In the genomic region with DNA sequence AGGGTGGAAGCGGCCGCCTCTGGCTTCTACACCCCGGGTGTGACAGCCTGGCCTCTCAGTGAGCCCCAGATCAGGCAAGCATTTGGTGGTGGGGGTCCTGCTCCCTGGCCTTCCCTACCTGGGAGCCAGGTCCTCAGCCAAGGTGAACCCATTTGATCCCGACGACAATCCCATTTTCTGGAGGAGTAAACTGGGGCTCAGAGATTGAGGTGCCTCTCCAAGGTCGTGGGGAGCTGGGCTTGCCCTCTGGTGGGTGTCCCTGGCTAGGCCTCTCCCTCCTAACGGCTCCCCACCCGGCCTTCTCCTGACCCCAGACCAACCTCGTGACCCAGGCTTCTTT, we compare ENCODE assay signal across 8 cellular contexts. TPM values are rescaled to one million over a fixed set of nuclear protein-coding genes. Genes with fewer than 3 reads are reported as not detected.
DNase-seq lines count a peak whose midpoint lies in the region; FAIRE-seq and TF ChIP-seq lines count a peak whose summit lies in the region.

No MANE protein-coding gene starts in this region.

- TF ChIP-seq CTCF in KMS-11 (conservative IDR thresholded peaks at IDR 0.05; ENCODE audit: low read depth, low read length): peak; percentile 53; the same call in 1 of the 2 replicates
- no peak for TF ChIP-seq CTCF in endothelial cell of umbilical vein (IDR thresholded peaks at IDR 0.05; ENCODE audit: extremely low read depth in 1 of 2, insufficient read depth in 1 of 2, low read depth in 1 of 2, low read length in 2 of 2)
- TF ChIP-seq CTCF in parathyroid adenoma (IDR thresholded peaks at IDR 0.05): no peak

- no peaks in the 10 kb centered on the region for H4K20me1 ChIP-seq in KMS-11 (ENCODE audit: insufficient read depth)
- no peaks in the 10 kb centered on the region for H4K20me1 ChIP-seq in endothelial cell of umbilical vein (replicated peaks; ENCODE audit: control insufficient read depth, extremely low read depth, insufficient read depth, low read length)

- no peaks in the 10 kb centered on the region for H3K36me3 ChIP-seq in CD8-positive, alpha-beta memory T cell (ENCODE audit: insufficient read depth, low read length)
- no peaks in the 10 kb centered on the region for H3K36me3 ChIP-seq in KMS-11 (ENCODE audit: insufficient read depth)
- H3K36me3 ChIP-seq in endothelial cell of umbilical vein (ENCODE audit: control insufficient read depth in 2 of 2, extremely low read depth in 1 of 2, insufficient read depth in 2 of 2, low read length in 2 of 2): no peaks in the 10 kb centered on the region
- H3K36me3 ChIP-seq in parathyroid adenoma (ENCODE audit: control insufficient read depth, insufficient read depth, low read length): no peaks in the 10 kb centered on the region

- DNase-seq in CD8-positive, alpha-beta memory T cell: no peak
- no peak for DNase-seq in endothelial cell of umbilical vein (ENCODE audit: low read depth, low spot score)
- DNase-seq in DMS53 (lab: John Stamatoyannopoulos, UW): no peak
- DNase-seq in NCI-H187 (lab: John Stamatoyannopoulos, UW): no peak
- DNase-seq in NCI-H526 (lab: John Stamatoyannopoulos, UW): no peak
- no peak for DNase-seq in NCI-H510A (lab: John Stamatoyannopoulos, UW)

- 0 out of 2 replicates have a peak overlapping the region, but pooled peaks have one; percentile 58 for H3K9ac ChIP-seq in KMS-11
- H3K9ac ChIP-seq in endothelial cell of umbilical vein (replicated peaks; ENCODE audit: extremely low read depth, insufficient read depth, low read length): no peak overlapping the region
- no peak overlapping the region for H3K9ac ChIP-seq in parathyroid adenoma

- peaks cover 6 to 16% of the 10 kb centered on the region in 2 donors for H3K27me3 Mint-ChIP-seq in CD8-positive, alpha-beta memory T cell

- POLR2A ChIA-PET in CD8-positive, alpha-beta memory T cell (lab: Charles Lee): no interaction called here
- POLR2A ChIA-PET in endothelial cell of umbilical vein (lab: Charles Lee): no interaction called here

- no TSS peak for BruUV-seq in endothelial cell of umbilical vein (replicated peaks; lab: Mats Ljungman, UMichigan)

- H3K79me2 ChIP-seq in KMS-11 (ENCODE audit: insufficient read depth, low read depth) (no peaks in the 10 kb centered on the region), endothelial cell of umbilical vein (ENCODE audit: control insufficient read depth, insufficient read depth, low read length) (no peaks in the 10 kb centered on the region), parathyroid adenoma (no peaks in the 10 kb centered on the region)

- FAIRE-seq in endothelial cell of umbilical vein (lab: Jason Lieb, UNC): no peak

- H3K27ac Mint-ChIP-seq in CD8-positive, alpha-beta memory T cell: peak overlapping the region in 1 of 8 donors; percentile 60

- dilution Hi-C loops in endothelial cell of umbilical vein (cut with MboI; ENCODE audit: extremely low pct_ligation_motif_present, low sequenced_read_pairs): no loop called here

- H3K9me3 Mint-ChIP-seq in CD8-positive, alpha-beta memory T cell: no peaks in the 10 kb centered on the region

- no peaks in the 10 kb centered on the region for H3K27me3 ChIP-seq in CD8-positive, alpha-beta memory T cell (ENCODE audit: insufficient read depth, low read length, poor library complexity, severe bottlenecking)
- H3K27me3 ChIP-seq in KMS-11 (ENCODE audit: insufficient read depth, low read depth) (no peaks in the 10 kb centered on the region), endothelial cell of umbilical vein (ENCODE audit: control insufficient read depth in 2 of 2, insufficient read depth in 2 of 2, low read length in 2 of 2) (no peaks in the 10 kb centered on the region), parathyroid adenoma (ENCODE audit: control insufficient read depth, insufficient read depth, low read length) (no peaks in the 10 kb centered on the region)

- no peaks in the 10 kb centered on the region for H3K9me3 ChIP-seq in CD8-positive, alpha-beta memory T cell (ENCODE audit: low read length)
- H3K9me3 ChIP-seq in endothelial cell of umbilical vein (replicated peaks; ENCODE audit: control insufficient read depth, insufficient read depth, low read length): no peaks in the 10 kb centered on the region
- H3K9me3 ChIP-seq in parathyroid adenoma (ENCODE audit: control insufficient read depth, low read length): no peaks in the 10 kb centered on the region

- intact Hi-C loops in endothelial cell of umbilical vein (cut with micrococcal nuclease): loop anchor here (1.0 kb wide), 1 partner anchor 17 kb away; no protein-coding TSS in a partner anchor

- H2AFZ ChIP-seq in KMS-11 (ENCODE audit: low read depth): peak overlapping the region; percentile 64
- H2AFZ ChIP-seq in endothelial cell of umbilical vein (ENCODE audit: low read depth, low read length): peak overlapping the region; percentile 89
- peak overlapping the region; percentile 86 for H2AFZ ChIP-seq in parathyroid adenoma

- H3K4me1 Mint-ChIP-seq in CD8-positive, alpha-beta memory T cell: peaks cover 0 to 7% (median 0%) of the 10 kb centered on the region in 3 donors

- H3K4me3 ChIP-seq in CD8-positive, alpha-beta memory T cell (ENCODE audit: low read length): peak overlapping the region; percentile 19
- H3K4me3 ChIP-seq in KMS-11 (IDR thresholded peaks at IDR 0.05; ENCODE audit: insufficient read depth, low read depth, low read length): no peak overlapping the region
- H3K4me3 ChIP-seq in endothelial cell of umbilical vein (replicated peaks in 1 of 3; ENCODE audit: insufficient read depth in 1 of 3, low read depth in 1 of 3, low read length in 3 of 3): no peak overlapping the region
- peak overlapping the region; percentile 31 for H3K4me3 ChIP-seq in parathyroid adenoma (ENCODE audit: low read depth, low read length)

- H3K4me1 ChIP-seq in CD8-positive, alpha-beta memory T cell (ENCODE audit: insufficient read depth, low read length): peaks cover 6% of the 10 kb centered on the region
- H3K4me1 ChIP-seq in KMS-11 (ENCODE audit: low read depth, poor library complexity, severe bottlenecking): peaks cover 5% of the 10 kb centered on the region
- H3K4me1 ChIP-seq in endothelial cell of umbilical vein (ENCODE audit: control insufficient read depth, extremely low read depth, insufficient read depth, low read length): peaks cover 4% of the 10 kb centered on the region
- no peaks in the 10 kb centered on the region for H3K4me1 ChIP-seq in parathyroid adenoma

- no peaks in the 10 kb centered on the region for H3K9me1 ChIP-seq in endothelial cell of umbilical vein (replicated peaks; ENCODE audit: control insufficient read depth, extremely low read depth, insufficient read depth, low read length)

- H3K27ac ChIP-seq in CD8-positive, alpha-beta memory T cell (ENCODE audit: low read depth, low read length): no peak overlapping the region
- no peak overlapping the region for H3K27ac ChIP-seq in KMS-11
- no peak overlapping the region for H3K27ac ChIP-seq in endothelial cell of umbilical vein (ENCODE audit: insufficient read depth, low read depth, low read length)
- no peak overlapping the region for H3K27ac ChIP-seq in parathyroid adenoma

- H3K4me2 ChIP-seq in KMS-11 (peak overlapping the region; percentile 15), endothelial cell of umbilical vein (ENCODE audit: insufficient read depth, low read length) (no peak overlapping the region), parathyroid adenoma (ENCODE audit: low read length) (peak overlapping the region; percentile 74)

- TF ChIP-seq POLR2A in endothelial cell of umbilical vein (IDR thresholded peaks at IDR 0.05; ENCODE audit: low read depth, low read length): no peak

- peak overlapping the region in 2 of 7 donors; percentile 28 to 37 for H3K4me3 Mint-ChIP-seq in CD8-positive, alpha-beta memory T cell

- no peaks in the 10 kb centered on the region for H3K36me3 Mint-ChIP-seq in CD8-positive, alpha-beta memory T cell

- CTCF ChIA-PET in CD8-positive, alpha-beta memory T cell (lab: Charles Lee): no interaction called here
- CTCF ChIA-PET in endothelial cell of umbilical vein (lab: Charles Lee): interaction anchor here (1.7 kb wide), 1 partner anchor 13 kb away, joined by 5 read pairs; no protein-coding TSS in a partner anchor

RNA-seq across cellular contexts. Expression of gene EXOC3L4, which starts 2.7 kb away (rescaled TPM):
- total RNA-seq in CD8-positive, alpha-beta memory T cell: not detected
- polyA plus RNA-seq in CD8-positive, alpha-beta memory T cell: not detected
- total RNA-seq in endothelial cell of umbilical vein: not detected in 2 replicates
- polyA plus RNA-seq in endothelial cell of umbilical vein: not detected in 2 replicates
- not detected in 2 replicates for polyA plus RNA-seq in endothelial cell of umbilical vein (2011; cell fraction: cytosol; rRNA removed)
- polyA plus RNA-seq in endothelial cell of umbilical vein (2011; cell fraction: nucleus; rRNA removed): not detected in 2 replicates
- not detected in 2 replicates for polyA plus RNA-seq in endothelial cell of umbilical vein (2012)
- polyA minus RNA-seq in endothelial cell of umbilical vein: not detected in 2 replicates
- not detected for polyA minus RNA-seq in endothelial cell of umbilical vein (2011; cell fraction: cytosol; rRNA and poly(A)+ RNA removed)
- not detected in 2 replicates for polyA minus RNA-seq in endothelial cell of umbilical vein (2011; cell fraction: nucleus; rRNA and poly(A)+ RNA removed)

RNA-seq across cellular contexts. Expression of gene LBHD2, which starts 7.8 kb away (rescaled TPM):
- total RNA-seq in CD8-positive, alpha-beta memory T cell: not detected
- polyA plus RNA-seq in CD8-positive, alpha-beta memory T cell: not detected
- total RNA-seq in endothelial cell of umbilical vein: not detected in 2 replicates
- polyA plus RNA-seq in endothelial cell of umbilical vein: not detected in 2 replicates
- polyA plus RNA-seq in endothelial cell of umbilical vein (2011; cell fraction: cytosol; rRNA removed): not detected in 2 replicates
- not detected in 2 replicates for polyA plus RNA-seq in endothelial cell of umbilical vein (2011; cell fraction: nucleus; rRNA removed)
- not detected in 2 replicates for polyA plus RNA-seq in endothelial cell of umbilical vein (2012)
- polyA minus RNA-seq in endothelial cell of umbilical vein: not detected in 2 replicates
- not detected for polyA minus RNA-seq in endothelial cell of umbilical vein (2011; cell fraction: cytosol; rRNA and poly(A)+ RNA removed)
- polyA minus RNA-seq in endothelial cell of umbilical vein (2011; cell fraction: nucleus; rRNA and poly(A)+ RNA removed): not detected in 2 replicates

RNA-seq across cellular contexts. Expression of gene TNFAIP2, which starts 31.4 kb away (rescaled TPM):
- 1 to 10 TPM in 1 of 2 experiments, under 1 TPM in 1; 0.70 to 1.4 TPM for total RNA-seq in CD8-positive, alpha-beta memory T cell
- polyA plus RNA-seq in CD8-positive, alpha-beta memory T cell: not detected
- 31.6 and 37.5 TPM in 2 replicates for total RNA-seq in endothelial cell of umbilical vein
- 42.7 and 48.5 TPM in 2 replicates for polyA plus RNA-seq in endothelial cell of umbilical vein
- 17.1 and 22.4 TPM in 2 replicates for polyA plus RNA-seq in endothelial cell of umbilical vein (2011; cell fraction: cytosol; rRNA removed)
- polyA plus RNA-seq in endothelial cell of umbilical vein (2011; cell fraction: nucleus; rRNA removed): 137 and 182 TPM in 2 replicates
- polyA plus RNA-seq in endothelial cell of umbilical vein (2012): 28.3 and 36.7 TPM in 2 replicates
- polyA minus RNA-seq in endothelial cell of umbilical vein: 24.5 and 32.4 TPM in 2 replicates
- 136 TPM for polyA minus RNA-seq in endothelial cell of umbilical vein (2011; cell fraction: cytosol; rRNA and poly(A)+ RNA removed)
- 13.7 and 21.2 TPM in 2 replicates for polyA minus RNA-seq in endothelial cell of umbilical vein (2011; cell fraction: nucleus; rRNA and poly(A)+ RNA removed)

RNA-seq across cellular contexts. Expression of gene CDC42BPB, which starts 34.5 kb away (rescaled TPM):
- total RNA-seq in CD8-positive, alpha-beta memory T cell: 1 to 10 TPM; 1.6 to 2.9 TPM
- 0.32 TPM for polyA plus RNA-seq in CD8-positive, alpha-beta memory T cell
- 131 and 136 TPM in 2 replicates for total RNA-seq in endothelial cell of umbilical vein
- polyA plus RNA-seq in endothelial cell of umbilical vein: 82.6 and 93.7 TPM in 2 replicates
- polyA plus RNA-seq in endothelial cell of umbilical vein (2011; cell fraction: cytosol; rRNA removed): 91.3 and 93.3 TPM in 2 replicates
- 301 and 323 TPM in 2 replicates for polyA plus RNA-seq in endothelial cell of umbilical vein (2011; cell fraction: nucleus; rRNA removed)
- 81.5 and 92.0 TPM in 2 replicates for polyA plus RNA-seq in endothelial cell of umbilical vein (2012)
- polyA minus RNA-seq in endothelial cell of umbilical vein: 217 and 238 TPM in 2 replicates
- polyA minus RNA-seq in endothelial cell of umbilical vein (2011; cell fraction: cytosol; rRNA and poly(A)+ RNA removed): 43.9 TPM
- polyA minus RNA-seq in endothelial cell of umbilical vein (2011; cell fraction: nucleus; rRNA and poly(A)+ RNA removed): 147 and 209 TPM in 2 replicates

Comparison
In these comparisons a context has a peak if more than half of its experiments do, and no peak if none do; other contexts are left out.
1. H3K4me3 ChIP-seq: peak in CD8-positive, alpha-beta memory T cell (single experiment) and parathyroid adenoma (single experiment); none in KMS-11 (single experiment) and endothelial cell of umbilical vein (0 of 3).
2. RNA of gene TNFAIP2, which starts 31.4 kb away (total RNA-seq): 31.6 to 37.5 TPM in endothelial cell of umbilical vein; 0.70 to 1.4 TPM in CD8-positive, alpha-beta memory T cell; every median in the first group is over 10 times any median in the second.
3. Peak in every context shown above with its lines, with median percentiles within 50 percentile points of each other: H2AFZ ChIP-seq.